8 cellular contexts compared by ENCODE assay signal in genomic region chr3:197454014-197454413, GRCh38.
DNase-seq lines count a peak whose midpoint lies in the region; ATAC-seq and FAIRE-seq lines count a peak whose summit lies in the region.

No MANE protein-coding gene starts in this region.

- no peak for ATAC-seq in GM21737 (IDR thresholded peaks at IDR 0.05; ENCODE audit: unreplicated experiment)
- no peak for ATAC-seq in activated CD4-positive, CD25-positive, alpha-beta regulatory T cell treated with anti-CD3 and anti-CD28 coated beads, Interleukin-2, amount 50 U/mL, for 24 hours

- DNase-seq in AG08395 (ENCODE audit: low spot score) = peak; percentile 28
- peak; percentile 86 for DNase-seq in G401 (ENCODE audit: low spot score)
- DNase-seq in RPMI7951 (ENCODE audit: low read depth) = peak; percentile 60
- DNase-seq in globus pallidus (ENCODE audit: low spot score) = peak; percentile 58
- no peak for DNase-seq in SHP77 (lab: John Stamatoyannopoulos, UW)
- DNase-seq in urothelium cell line (ENCODE audit: low spot score) = no peak

- in situ Hi-C loops in G401 (cut with HindIII; ENCODE audit: low sequenced_read_pairs) = no loop called here

- FAIRE-seq in urothelium cell line (lab: Jason Lieb, UNC) = no peak

Comparison
In these comparisons a context has a peak if more than half of its experiments do, and no peak if none do; other contexts are left out.
1. DNase-seq: peak in AG08395 (single experiment), G401 (single experiment), RPMI7951 (single experiment) and globus pallidus (single experiment); none in SHP77 (0 of 2) and urothelium cell line (single experiment).